15 cellular contexts compared by ENCODE assay signal in genomic region chr5:54063817-54064216, GRCh38.
DNase-seq lines count a peak whose midpoint lies in the region; ATAC-seq, FAIRE-seq and TF ChIP-seq lines count a peak whose summit lies in the region.
"Had no signal": no experiment of that assay in that cellular context is flagged by ENCODE, and none has a peak within 500 bp of the region (broad histone marks: within the 10 kb centered on the region; RNA-seq: fewer than 3 reads in every experiment).

No MANE protein-coding gene starts in this region.

- TF ChIP-seq RAD21 in A549 (conservative IDR thresholded peaks at IDR 0.05 in 1 of 2, IDR thresholded peaks at IDR 0.05 in 1 of 2), result no peak

- peak overlapping the region in 1 of 2 experiments; percentile 62; a peak in 1 of 6 replicates for H3K27ac ChIP-seq in A549
- H3K27ac ChIP-seq in CD8-positive, alpha-beta memory T cell (ENCODE audit: low read depth, low read length), result no peak overlapping the region
- H3K27ac ChIP-seq: lower lobe of right lung, neural progenitor cell had no signal

- no peaks in the 10 kb centered on the region for H3K9me3 Mint-ChIP-seq in T-cell
- H3K9me3 Mint-ChIP-seq in activated CD4-positive, alpha-beta memory T cell treated with anti-CD3 and anti-CD28 coated beads for 36 hours, result no peaks in the 10 kb centered on the region
- H3K9me3 Mint-ChIP-seq in CD8-positive, alpha-beta memory T cell, result no peaks in the 10 kb centered on the region
- H3K9me3 Mint-ChIP-seq: activated naive CD4-positive, alpha-beta T cell treated with anti-CD3 and anti-CD28 coated beads, Interleukin-2, amount 50 U/mL, for 24 hours; neural progenitor cell had no signal

- intact Hi-C loops in activated CD4-positive, alpha-beta memory T cell treated with anti-CD3 and anti-CD28 coated beads for 36 hours (cut with micrococcal nuclease), result no loop called here

- no peaks in the 10 kb centered on the region for H3K36me3 ChIP-seq in CD8-positive, alpha-beta memory T cell (ENCODE audit: insufficient read depth, low read length)
- H3K36me3 ChIP-seq: lower lobe of right lung, neural progenitor cell had no signal

- H3K27me3 ChIP-seq in CD8-positive, alpha-beta memory T cell (ENCODE audit: insufficient read depth, low read length, poor library complexity, severe bottlenecking), result no peaks in the 10 kb centered on the region
- H3K27me3 ChIP-seq: neural progenitor cell had no signal

- H3K4me3 ChIP-seq in A549 (no peak overlapping the region), astrocyte of the cerebellum (ENCODE audit: low read depth, low read length) (no peak overlapping the region)
- no peak overlapping the region for H3K4me3 ChIP-seq in CD8-positive, alpha-beta memory T cell (ENCODE audit: low read length)
- H3K4me3 ChIP-seq: lower lobe of right lung, neural progenitor cell had no signal

- in situ Hi-C loops in astrocyte of the cerebellum (cut with HindIII; ENCODE audit: low sequenced_read_pairs), result no loop called here

- no peaks in the 10 kb centered on the region for H3K9me3 ChIP-seq in A549
- H3K9me3 ChIP-seq in CD8-positive, alpha-beta memory T cell (ENCODE audit: low read length), result no peaks in the 10 kb centered on the region
- H3K9me3 ChIP-seq: lower lobe of right lung had no signal

- ATAC-seq in A549, result no peak
- ATAC-seq in T-cell (replicated peaks in 1 of 4), result no peak
- ATAC-seq: lower lobe of right lung had no signal

- TF ChIP-seq CTCF in A549 (IDR thresholded peaks at IDR 0.05) (no peak), astrocyte of the cerebellum (IDR thresholded peaks at IDR 0.05; ENCODE audit: low read depth, low read length, missing control alignments) (no peak)

- CTCF ChIA-PET in A549 (lab: Yijun Ruan, JAX) (no interaction called here), T-cell (lab: Charles Lee) (interaction anchor here in 1 of 2 donors (1.0 kb wide), 1 partner anchor 102 kb away, joined by 6 read pairs; no protein-coding TSS in a partner anchor)
- CTCF ChIA-PET in activated CD4-positive, alpha-beta memory T cell treated with anti-CD3 and anti-CD28 coated beads for 36 hours (lab: Charles Lee), result no interaction called here
- CTCF ChIA-PET in CD8-positive, alpha-beta memory T cell (lab: Charles Lee), result interaction anchor here (0.8 to 1.2 kb wide), 2 partner anchors 10 to 14 kb away, joined by 3 read pairs; no protein-coding TSS in a partner anchor

- peak overlapping the region; percentile 17; the same call in 1 of the 3 replicates for H3K4me2 ChIP-seq in A549

- H3K4me1 Mint-ChIP-seq in T-cell, result no peaks in the 10 kb centered on the region
- no peaks in the 10 kb centered on the region for H3K4me1 Mint-ChIP-seq in activated CD4-positive, alpha-beta memory T cell treated with anti-CD3 and anti-CD28 coated beads for 36 hours (ENCODE audit: low read depth)
- H3K4me1 Mint-ChIP-seq in CD8-positive, alpha-beta memory T cell, result no peaks in the 10 kb centered on the region
- H3K4me1 Mint-ChIP-seq: activated naive CD4-positive, alpha-beta T cell treated with anti-CD3 and anti-CD28 coated beads, Interleukin-2, amount 50 U/mL, for 24 hours had no signal

- peaks cover 27% of the 10 kb centered on the region for H3K4me1 ChIP-seq in A549
- H3K4me1 ChIP-seq in CD8-positive, alpha-beta memory T cell (ENCODE audit: insufficient read depth, low read length), result no peaks in the 10 kb centered on the region
- H3K4me1 ChIP-seq: lower lobe of right lung had no signal

- H3K27ac Mint-ChIP-seq in T-cell, result no peak overlapping the region
- no peak overlapping the region for H3K27ac Mint-ChIP-seq in activated CD4-positive, alpha-beta memory T cell treated with anti-CD3 and anti-CD28 coated beads for 36 hours
- no peak overlapping the region for H3K27ac Mint-ChIP-seq in CD8-positive, alpha-beta memory T cell
- H3K27ac Mint-ChIP-seq: activated naive CD4-positive, alpha-beta T cell treated with anti-CD3 and anti-CD28 coated beads, Interleukin-2, amount 50 U/mL, for 24 hours; neural progenitor cell had no signal

- DNase-seq in A549 (ENCODE audit: low read depth in 1 of 2, low spot score in 1 of 2) (no peak), HCEC 1CT (peak; percentile 83), astrocyte of the cerebellum (ENCODE audit: low read depth) (peak; percentile 75), hepatic stellate cell (ENCODE audit: low spot score) (peak; percentile 66), NCI-H1694 (lab: John Stamatoyannopoulos, UW) (no peak), T-cell (no peak)
- no peak for DNase-seq in activated CD4-positive, alpha-beta memory T cell treated with anti-CD3 and anti-CD28 coated beads for 36 hours
- DNase-seq in CD8-positive, alpha-beta memory T cell, result no peak
- DNase-seq: erythroblast; lower lobe of right lung; NK-92 treated with Interleukin-12 subunit alpha and Interleukin-12 subunit beta, amount 100 ng/mL, for 24 hours; substantia nigra had no signal

- no peak for FAIRE-seq in A549 (lab: Jason Lieb, UNC)
- FAIRE-seq: A204.1 had no signal

- no peak for TF ChIP-seq POLR2A in A549 (IDR thresholded peaks at IDR 0.05; ENCODE audit: low read length)

- WGBS in A549 (ENCODE audit: missing lambda C conversion rate), result 83% methylated on average over 3 of the region's 3 CpGs

- POLR2A ChIA-PET in A549 (lab: Yijun Ruan, JAX), result no interaction called here
- POLR2A ChIA-PET in T-cell (lab: Charles Lee), result no interaction called here
- POLR2A ChIA-PET in activated CD4-positive, alpha-beta memory T cell treated with anti-CD3 and anti-CD28 coated beads for 36 hours (lab: Charles Lee), result interaction anchor here (0.5 kb wide), 1 partner anchor 73 kb away, joined by 4 read pairs; no protein-coding TSS in a partner anchor
- POLR2A ChIA-PET in CD8-positive, alpha-beta memory T cell (lab: Charles Lee), result interaction anchor here (0.7 kb wide), 1 partner anchor 24 kb away, joined by 3 read pairs; no protein-coding TSS in a partner anchor

- H3K4me3 Mint-ChIP-seq in T-cell, result no peak overlapping the region
- H3K4me3 Mint-ChIP-seq in activated CD4-positive, alpha-beta memory T cell treated with anti-CD3 and anti-CD28 coated beads for 36 hours, result no peak overlapping the region
- no peak overlapping the region for H3K4me3 Mint-ChIP-seq in CD8-positive, alpha-beta memory T cell
- H3K4me3 Mint-ChIP-seq: activated naive CD4-positive, alpha-beta T cell treated with anti-CD3 and anti-CD28 coated beads, Interleukin-2, amount 50 U/mL, for 24 hours; neural progenitor cell had no signal

- peaks cover 43% of the 10 kb centered on the region for H3K36me3 Mint-ChIP-seq in T-cell
- H3K36me3 Mint-ChIP-seq in activated CD4-positive, alpha-beta memory T cell treated with anti-CD3 and anti-CD28 coated beads for 36 hours, result peaks cover 12% of the 10 kb centered on the region
- peaks cover 14 to 20% (median 19%) of the 10 kb centered on the region in 3 donors for H3K36me3 Mint-ChIP-seq in CD8-positive, alpha-beta memory T cell
- H3K36me3 Mint-ChIP-seq: neural progenitor cell had no signal

- H3K27me3 Mint-ChIP-seq in T-cell, result no peaks in the 10 kb centered on the region
- H3K27me3 Mint-ChIP-seq in activated CD4-positive, alpha-beta memory T cell treated with anti-CD3 and anti-CD28 coated beads for 36 hours, result no peaks in the 10 kb centered on the region
- no peaks in the 10 kb centered on the region for H3K27me3 Mint-ChIP-seq in CD8-positive, alpha-beta memory T cell
- H3K27me3 Mint-ChIP-seq: activated naive CD4-positive, alpha-beta T cell treated with anti-CD3 and anti-CD28 coated beads, Interleukin-2, amount 50 U/mL, for 24 hours had no signal

- no peak for TF ChIP-seq EP300 in A549 (IDR thresholded peaks at IDR 0.05)

TF ChIP-seq in A549, 52 proteins besides CTCF, POLR2A, EP300 and RAD21 (continues in another document):
- TF ChIP-seq REST (IDR thresholded peaks at IDR 0.05) (no peak), HOXB13 (CRISPR knock-in tag; IDR thresholded peaks at IDR 0.05; ENCODE audit: low read depth) (no peak), CHD2 (IDR thresholded peaks at IDR 0.05; ENCODE audit: low read length, partially characterized antibody) (no peak), MYC (IDR thresholded peaks at IDR 0.05; ENCODE audit: borderline replicate concordance, low read length) (no peak), EHF (CRISPR knock-in tag; IDR thresholded peaks at IDR 0.05) (no peak), ESRRA (IDR thresholded peaks at IDR 0.05; ENCODE audit: borderline replicate concordance, low read length) (no peak), JUN (IDR thresholded peaks at IDR 0.05) (no peak), TFCP2L1 (CRISPR knock-in tag; IDR thresholded peaks at IDR 0.05) (no peak), POLR2AphosphoS2 (conservative IDR thresholded peaks at IDR 0.05; ENCODE audit: low read length) (no peak), HES2 (IDR thresholded peaks at IDR 0.05) (no peak), FOSB (CRISPR knock-in tag; IDR thresholded peaks at IDR 0.05) (no peak), CBX8 (IDR thresholded peaks at IDR 0.05) (no peak), HDAC2 (IDR thresholded peaks at IDR 0.05) (no peak)

Comparison
In these comparisons a context has a peak if more than half of its experiments do, and no peak if none do; other contexts are left out.
1. DNase-seq: peak in HCEC 1CT (single experiment), astrocyte of the cerebellum (single experiment) and hepatic stellate cell (single experiment); none in A549 (0 of 2), NCI-H1694 (single experiment), T-cell (0 of 34), activated CD4-positive, alpha-beta memory T cell treated with anti-CD3 and anti-CD28 coated beads for 36 hours (single experiment) and CD8-positive, alpha-beta memory T cell (0 of 5).
2. POLR2A ChIA-PET loops: an anchor here in activated CD4-positive, alpha-beta memory T cell treated with anti-CD3 and anti-CD28 coated beads for 36 hours (0.5 kb wide) and CD8-positive, alpha-beta memory T cell (0.7 kb wide); none called in A549 and T-cell.